Comparison of ENCODE assay signal across 12 cellular contexts in the genomic region with DNA sequence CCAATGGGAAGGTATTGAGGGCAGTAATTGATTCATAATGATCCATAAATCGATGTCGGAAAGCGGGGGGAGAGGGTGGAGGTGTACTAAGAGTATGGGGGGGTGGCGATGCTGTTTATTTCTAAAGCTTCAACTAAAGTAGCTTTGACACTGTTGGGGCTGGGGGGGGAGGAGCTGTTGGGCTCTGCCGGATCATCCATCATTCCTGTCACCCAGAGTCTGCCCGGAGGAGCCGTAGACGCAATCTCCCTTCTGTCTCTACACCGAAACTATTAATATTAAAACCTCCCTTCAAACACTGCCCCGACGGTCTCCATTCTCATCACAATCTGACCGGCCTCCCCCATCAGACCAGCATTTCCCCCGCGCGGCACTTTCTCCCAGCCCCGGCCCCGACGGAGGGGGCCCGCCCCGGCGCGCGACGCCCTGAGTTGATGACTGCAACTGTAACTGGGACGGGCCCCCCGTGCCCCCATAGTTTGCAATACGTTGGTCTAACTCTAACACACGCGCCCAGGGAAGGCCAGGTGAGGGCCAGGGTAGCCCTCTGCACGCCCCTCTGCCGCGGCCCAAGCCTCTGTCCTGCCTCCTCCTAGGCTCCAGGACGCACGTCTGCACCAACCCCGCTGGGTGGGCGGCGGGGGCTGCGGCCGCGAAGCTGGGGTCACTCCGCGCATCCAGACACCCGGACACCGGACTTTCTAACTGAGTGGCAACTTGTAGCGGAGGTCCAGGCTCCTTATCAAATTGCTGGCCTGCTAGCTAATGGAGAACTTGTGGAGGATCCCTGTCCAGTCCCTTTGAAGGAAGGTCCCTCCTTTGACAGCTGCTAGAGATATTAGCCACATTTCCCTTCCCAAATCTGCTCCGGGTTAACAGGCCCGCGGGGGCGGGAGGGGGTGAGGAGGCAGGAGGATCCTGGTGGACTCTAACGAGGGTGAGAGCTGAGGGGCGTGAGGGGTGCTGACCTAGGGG.
A peak's percentile ranks its signal among the peaks of the same experiment; 100 is the strongest.
DNase-seq lines count a peak whose midpoint lies in the region; ATAC-seq and TF ChIP-seq lines count a peak whose summit lies in the region.
"Had no signal": no experiment of that assay in that cellular context is flagged by ENCODE, and none has a peak within 500 bp of the region (broad histone marks: within the 10 kb centered on the region; RNA-seq: fewer than 3 reads in every experiment).

No MANE protein-coding gene starts in this region.

- TF ChIP-seq CTCF in HEK293 (tag by site-specific recombination; IDR thresholded peaks at IDR 0.05) (no peak), chondrocyte (IDR thresholded peaks at IDR 0.05) (no peak)

- POLR2A ChIA-PET in HEK293 (lab: Yijun Ruan, JAX) = no interaction called here

- CTCF ChIA-PET in HEK293 (lab: Yijun Ruan, JAX) = interaction anchor here (0.6 kb wide), 1 partner anchor 247 kb away, joined by 3 read pairs; no protein-coding TSS in a partner anchor

- H3K9me3 ChIP-seq in HEK293 (ENCODE audit: control insufficient read depth, insufficient read depth, low read depth, low read length) = no peaks in the 10 kb centered on the region
- H3K9me3 ChIP-seq: left lung had no signal

- no peaks in the 10 kb centered on the region for H3K4me1 ChIP-seq in HEK293 (ENCODE audit: control insufficient read depth, insufficient read depth, low read length)

- ATAC-seq in GM18517 (IDR thresholded peaks at IDR 0.05; ENCODE audit: unreplicated experiment) = no peak
- ATAC-seq: left lung had no signal

- H3K4me3 ChIP-seq in HEK293 (ENCODE audit: low read depth, low read length) (no peak overlapping the region), skeletal muscle cell (ENCODE audit: low read depth, low read length) (peak overlapping the region; percentile 36)

- H3K36me3 Mint-ChIP-seq in chondrocyte (ENCODE audit: low read depth) = peaks cover 21% of the 10 kb centered on the region

- no peaks in the 10 kb centered on the region for H3K9me3 Mint-ChIP-seq in chondrocyte (ENCODE audit: low read depth)

- H3K4me3 Mint-ChIP-seq in chondrocyte (ENCODE audit: unreplicated experiment) = peak overlapping the region; percentile 44

- DNase-seq in chondrocyte (ENCODE audit: low spot score) (no peak), iPS-NIHi7 (ENCODE audit: extremely low spot score) (peak; percentile 24), skeletal muscle cell (ENCODE audit: low read depth) (no peak), hepatic stellate cell (ENCODE audit: low spot score) (no peak), mucosa of gallbladder (ENCODE audit: low spot score) (no peak), epidermal melanocyte (ENCODE audit: insufficient read length, low spot score) (no peak)
- DNase-seq: activated CD4-positive, alpha-beta T cell treated with anti-CD3 and anti-CD28 coated beads for 48 hours; DMS153; NCI-H1048 had no signal

- no peak overlapping the region for H3K27ac Mint-ChIP-seq in chondrocyte (ENCODE audit: unreplicated experiment)

- no peak overlapping the region for H3K27ac ChIP-seq in HEK293 (ENCODE audit: extremely low read depth, low read depth, low read length)
- H3K27ac ChIP-seq: left lung had no signal

- peaks cover 30% of the 10 kb centered on the region for H3K4me1 Mint-ChIP-seq in chondrocyte (ENCODE audit: low read depth)

- H3K27me3 Mint-ChIP-seq in chondrocyte (ENCODE audit: low read depth) = peaks cover 60% of the 10 kb centered on the region

- peaks cover 0 to 9% of the 10 kb centered on the region in 2 experiments; a peak in 1 of 3 replicates for H3K36me3 ChIP-seq in HEK293 (ENCODE audit: control insufficient read depth in 2 of 2, insufficient read depth in 1 of 2, low read length in 2 of 2)

TF ChIP-seq in HEK293, 187 proteins besides CTCF, POLR2A, EP300 and RAD21:
- no peak for TF ChIP-seq ZNF24 (tag by site-specific recombination; IDR thresholded peaks at IDR 0.05)
- TF ChIP-seq ZNF202 (tag by site-specific recombination; IDR thresholded peaks at IDR 0.05; ENCODE audit: borderline replicate concordance) = peak; percentile 33; the same call in 1 of the 2 replicates
- no peak for TF ChIP-seq ZNF146 (tag by site-specific recombination; IDR thresholded peaks at IDR 0.05)
- TF ChIP-seq, protein P1, sequence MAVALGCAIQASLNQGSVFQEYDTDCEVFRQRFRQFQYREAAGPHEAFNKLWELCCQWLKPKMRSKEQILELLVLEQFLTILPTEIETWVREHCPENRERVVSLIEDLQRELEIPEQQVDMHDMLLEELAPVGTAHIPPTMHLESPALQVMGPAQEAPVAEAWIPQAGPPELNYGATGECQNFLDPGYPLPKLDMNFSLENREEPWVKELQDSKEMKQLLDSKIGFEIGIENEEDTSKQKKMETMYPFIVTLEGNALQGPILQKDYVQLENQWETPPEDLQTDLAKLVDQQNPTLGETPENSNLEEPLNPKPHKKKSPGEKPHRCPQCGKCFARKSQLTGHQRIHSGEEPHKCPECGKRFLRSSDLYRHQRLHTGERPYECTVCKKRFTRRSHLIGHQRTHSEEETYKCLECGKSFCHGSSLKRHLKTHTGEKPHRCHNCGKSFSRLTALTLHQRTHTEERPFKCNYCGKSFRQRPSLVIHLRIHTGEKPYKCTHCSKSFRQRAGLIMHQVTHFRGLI (tag by site-specific recombination; IDR thresholded peaks at IDR 0.05) = peak; percentile 60; the same call in 1 of the 2 replicates
